26 cellular contexts compared by ENCODE assay signal in the genomic region with DNA sequence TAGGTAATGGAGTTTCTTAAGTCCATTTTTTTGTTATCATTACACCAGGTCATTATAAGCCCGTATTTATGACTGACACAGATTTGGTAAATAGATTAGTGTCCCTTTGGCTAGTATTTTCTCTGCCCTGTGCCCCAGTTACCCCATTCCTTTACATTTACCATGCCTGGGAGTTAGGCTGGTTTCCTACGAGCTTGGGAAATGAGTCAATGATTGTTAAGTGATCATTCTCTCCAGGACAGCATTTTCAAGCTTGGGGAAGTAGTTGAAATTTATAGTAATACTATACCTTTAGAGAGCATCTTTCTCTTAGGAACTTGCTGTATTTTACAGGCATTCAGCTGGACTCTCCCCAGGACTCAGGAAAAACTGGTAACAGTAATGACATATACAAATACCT.
"Had no signal": no experiment of that assay in that cellular context is flagged by ENCODE, and none has a peak within 500 bp of the region (broad histone marks: within the 10 kb centered on the region; RNA-seq: fewer than 3 reads in every experiment).

No MANE protein-coding gene starts in this region.

- H3K9me3 ChIP-seq: mucosa of descending colon, neutrophil, thoracic aorta, upper lobe of right lung, uterus had no signal

- H3K4me1 ChIP-seq: gastroesophageal sphincter, left ventricle myocardium inferior, lower lobe of right lung, parathyroid adenoma, spleen, tibial nerve, upper lobe of right lung, uterus had no signal

- DNase-seq: dermis blood vessel endothelial cell; glutamatergic neuron; hypothalamus; immature natural killer cell; islet precursor cell; left colon; left ventricle myocardium inferior; lower lobe of right lung; mucosa of descending colon; naive B cell; spleen; stimulated activated naive B cell treated with anti-CD40 and anti-IgM and Interleukin-4, amounts not matched to agents 10 μg/mL and 1 μg/mL and 100 μg/mL, for 72 hours; upper lobe of right lung; uterus had no signal

- H3K27me3 ChIP-seq: gastroesophageal sphincter, neutrophil, spleen, tibial nerve, upper lobe of right lung, uterus had no signal

- H3K4me1 Mint-ChIP-seq: immature natural killer cell had no signal

- H2AFZ ChIP-seq: parathyroid adenoma had no signal

- H3K4me3 ChIP-seq: coronary artery, gastroesophageal sphincter, left ventricle myocardium inferior, lower lobe of right lung, mucosa of descending colon, spleen, thoracic aorta, tibial nerve, upper lobe of right lung, uterus had no signal

- ATAC-seq: gastroesophageal sphincter; left colon; lower lobe of right lung; mucosa of descending colon; natural killer cell treated with Interleukin-12 subunit alpha and Interleukin-12 subunit beta and Interleukin-15 and Interleukin-18, amount 100 ng/mL, for 72 hours; sciatic nerve; stimulated activated naive B cell treated with anti-CD40 and anti-IgM and Interleukin-4, amounts not matched to agents 10 μg/mL and 1 μg/mL and 100 μg/mL, for 72 hours; upper lobe of right lung had no signal

- H3K27ac ChIP-seq: coronary artery, gastroesophageal sphincter, left ventricle myocardium inferior, lower lobe of right lung, neutrophil, parathyroid adenoma, spleen, thoracic aorta, tibial nerve, upper lobe of right lung, uterus had no signal

- H3K27me3 Mint-ChIP-seq: naive B cell; natural killer cell treated with Interleukin-12 subunit alpha and Interleukin-12 subunit beta and Interleukin-15 and Interleukin-18, amount 100 ng/mL, for 72 hours; stimulated activated naive B cell treated with anti-CD40 and anti-IgM and Interleukin-4, amounts not matched to agents 10 μg/mL and 1 μg/mL and 100 μg/mL, for 72 hours; stimulated activated naive CD8-positive, alpha-beta T cell treated with anti-CD3 and anti-CD28 coated beads, Interleukin-15, Interleukin-2, amounts not matched to agents 100 ng/mL and 50 ng/mL, for 24 hours had no signal

- H3K79me2 ChIP-seq: parathyroid adenoma had no signal

- H3K36me3 ChIP-seq: gastroesophageal sphincter, left ventricle myocardium inferior, lower lobe of right lung, neutrophil, spleen, thoracic aorta, tibial nerve, upper lobe of right lung, uterus had no signal

- H3K27ac Mint-ChIP-seq: immature natural killer cell; mesothelial cell of epicardium; naive B cell; natural killer cell treated with Interleukin-12 subunit alpha and Interleukin-12 subunit beta and Interleukin-15 and Interleukin-18, amount 100 ng/mL, for 72 hours; progenitor cell of endocrine pancreas; stimulated activated naive B cell treated with anti-CD40 and anti-IgM and Interleukin-4, amounts not matched to agents 10 μg/mL and 1 μg/mL and 100 μg/mL, for 72 hours; stimulated activated naive CD8-positive, alpha-beta T cell treated with anti-CD3 and anti-CD28 coated beads, Interleukin-15, Interleukin-2, amounts not matched to agents 100 ng/mL and 50 ng/mL, for 24 hours had no signal

- H3K4me3 Mint-ChIP-seq: immature natural killer cell; mesothelial cell of epicardium; naive B cell; natural killer cell treated with Interleukin-12 subunit alpha and Interleukin-12 subunit beta and Interleukin-15 and Interleukin-18, amount 100 ng/mL, for 72 hours; neural crest cell; stimulated activated naive B cell treated with anti-CD40 and anti-IgM and Interleukin-4, amounts not matched to agents 10 μg/mL and 1 μg/mL and 100 μg/mL, for 72 hours; stimulated activated naive CD8-positive, alpha-beta T cell treated with anti-CD3 and anti-CD28 coated beads, Interleukin-15, Interleukin-2, amounts not matched to agents 100 ng/mL and 50 ng/mL, for 24 hours had no signal

- H3K9ac ChIP-seq: parathyroid adenoma had no signal

- H3K36me3 Mint-ChIP-seq: immature natural killer cell; natural killer cell treated with Interleukin-12 subunit alpha and Interleukin-12 subunit beta and Interleukin-15 and Interleukin-18, amount 100 ng/mL, for 72 hours had no signal
